Comparison of ENCODE assay signal across 12 cellular contexts in genomic region chr15:91694829-91695205, GRCh38.
DNase-seq lines count a peak whose midpoint lies in the region; ATAC-seq and TF ChIP-seq lines count a peak whose summit lies in the region.
"Had no signal": no experiment of that assay in that cellular context is flagged by ENCODE, and none has a peak within 500 bp of the region (broad histone marks: within the 10 kb centered on the region; RNA-seq: fewer than 3 reads in every experiment).

No MANE protein-coding gene starts in this region.

- peak overlapping the region; percentile 97 to 98 for H3K27ac ChIP-seq in breast epithelium
- peak overlapping the region; percentile 35 for H3K27ac ChIP-seq in substantia nigra (ENCODE audit: low read depth, low read length, poor library complexity, severe bottlenecking)

- peak; percentile 94 for ATAC-seq in left lobe of liver
- ATAC-seq in GM19463 (IDR thresholded peaks at IDR 0.05; ENCODE audit: unreplicated experiment), result no peak
- ATAC-seq in HG02970 (IDR thresholded peaks at IDR 0.05; ENCODE audit: low FRiP score, unreplicated experiment), result no peak
- ATAC-seq: T-cell had no signal

- in situ Hi-C loops in KBM-7 (cut with MboI; ENCODE audit: low pct_unique_long_range_greater_than_20kb, low sequenced_read_pairs), result no loop called here

- TF ChIP-seq POLR2A in breast epithelium (IDR thresholded peaks at IDR 0.05), result no peak

- H3K4me1 Mint-ChIP-seq in HFFc6 (ENCODE audit: low read depth) (no peaks in the 10 kb centered on the region), endothelial cell (ENCODE audit: unreplicated experiment) (peaks cover 7% of the 10 kb centered on the region)
- H3K4me1 Mint-ChIP-seq: H9, T-cell had no signal

- DNase-seq in HFFc6 (no peak), breast epithelium (ENCODE audit: low spot score in 2 of 2) (peak in 1 of 2 donors; percentile 74), left lobe of liver (ENCODE audit: low spot score) (peak; percentile 65), substantia nigra (lab: John Stamatoyannopoulos, UW) (peak in 1 of 49 donors; percentile 8), KBM-7 (no peak), endothelial cell (ENCODE audit: low spot score) (no peak)
- DNase-seq: activated naive CD4-positive, alpha-beta T cell; H9; kidney glomerular epithelial cell; T-cell had no signal

- intact Hi-C loops in breast epithelium (cut with DNase I; ENCODE audit: low total_unique reads), result no loop called here

- H3K27me3 Mint-ChIP-seq in HFFc6 (ENCODE audit: insufficient read depth) (no peaks in the 10 kb centered on the region; the same call in 1 of the 2 replicates), endothelial cell (ENCODE audit: unreplicated experiment) (no peaks in the 10 kb centered on the region)
- H3K27me3 Mint-ChIP-seq: T-cell had no signal

- peak overlapping the region; percentile 35 for H3K27ac Mint-ChIP-seq in HFFc6
- no peak overlapping the region for H3K27ac Mint-ChIP-seq in endothelial cell (ENCODE audit: unreplicated experiment)
- H3K27ac Mint-ChIP-seq: H9, T-cell had no signal

- H3K27me3 ChIP-seq in breast epithelium, result no peaks in the 10 kb centered on the region

- peaks cover 12% of the 10 kb centered on the region for H3K9me3 Mint-ChIP-seq in HFFc6
- no peaks in the 10 kb centered on the region for H3K9me3 Mint-ChIP-seq in endothelial cell (ENCODE audit: unreplicated experiment)
- H3K9me3 Mint-ChIP-seq: H9, T-cell had no signal

- H3K4me1 ChIP-seq in breast epithelium, result peaks cover 0 to 6% of the 10 kb centered on the region in 2 donors

- no peaks in the 10 kb centered on the region for H3K9me3 ChIP-seq in breast epithelium

- H3K36me3 Mint-ChIP-seq in HFFc6 (ENCODE audit: low read depth) (no peaks in the 10 kb centered on the region), endothelial cell (ENCODE audit: low read depth, unreplicated experiment) (no peaks in the 10 kb centered on the region)
- H3K36me3 Mint-ChIP-seq: T-cell had no signal

- H3K36me3 ChIP-seq in breast epithelium, result no peaks in the 10 kb centered on the region

- TF ChIP-seq CTCF in HFFc6 (IDR thresholded peaks at IDR 0.05), result no peak
- TF ChIP-seq CTCF in breast epithelium (IDR thresholded peaks at IDR 0.05), result no peak
- no peak for TF ChIP-seq CTCF in endothelial cell (IDR thresholded peaks at IDR 0.05; ENCODE audit: unreplicated experiment)

- peak overlapping the region; percentile 19 to 59 (median 40) for H3K4me3 ChIP-seq in breast epithelium

- H3K4me3 Mint-ChIP-seq in HFFc6, result peak overlapping the region; percentile 57
- H3K4me3 Mint-ChIP-seq in endothelial cell (ENCODE audit: unreplicated experiment), result no peak overlapping the region
- H3K4me3 Mint-ChIP-seq: H9, T-cell had no signal
